ENCODE assay signal across 9 cellular contexts in the genomic region with DNA sequence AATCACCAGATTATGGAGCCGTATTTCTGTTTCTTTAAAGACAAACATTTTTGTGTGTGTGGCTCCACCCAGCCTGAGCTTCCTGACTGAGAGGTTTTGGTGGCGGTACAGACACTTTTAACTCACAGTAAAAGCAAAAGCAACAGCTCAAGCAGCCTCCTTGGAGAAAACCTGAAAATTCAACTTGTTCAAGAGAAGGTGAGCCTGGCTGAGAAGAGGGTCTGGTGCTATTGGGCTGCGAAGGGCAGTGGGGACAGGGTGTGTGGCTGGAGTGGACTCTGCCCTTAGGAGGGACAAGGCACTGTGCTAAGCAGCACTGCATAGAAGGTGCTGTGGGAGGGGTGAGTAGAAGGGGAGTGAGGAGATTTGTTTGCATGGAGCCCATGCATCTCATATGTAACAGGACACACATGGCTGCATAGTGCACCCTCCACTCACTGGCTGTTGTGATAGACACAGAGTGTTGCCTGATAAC. TPM values are rescaled to one million over a fixed set of nuclear protein-coding genes. Genes with fewer than 3 reads are reported as not detected.
A peak's percentile ranks its signal among the peaks of the same experiment; 100 is the strongest.
DNase-seq lines count a peak whose midpoint lies in the region; ATAC-seq lines count a peak whose summit lies in the region.
"Had no signal": no experiment of that assay in that cellular context is flagged by ENCODE, and none has a peak within 500 bp of the region (broad histone marks: within the 10 kb centered on the region; RNA-seq: fewer than 3 reads in every experiment).

A gene (plus strand): TSS at position 125 of the 475 bp plus-strand sequence. CDS start 5,103 bp downstream, outside the sequence.

- peak within 1 kb of the TSS; percentile 97 for H3K4me3 Mint-ChIP-seq in activated naive CD4-positive, alpha-beta T cell treated with anti-CD3 and anti-CD28 coated beads, Interleukin-2, amount 50 U/mL, for 24 hours

- ATAC-seq in GM18909 (IDR thresholded peaks at IDR 0.05; ENCODE audit: poor library complexity, unreplicated experiment), result peak; percentile 74
- ATAC-seq in HG03521 (IDR thresholded peaks at IDR 0.05; ENCODE audit: unreplicated experiment), result peak; percentile 59
- ATAC-seq: HCT116 had no signal

- H3K9me3 Mint-ChIP-seq in activated naive CD4-positive, alpha-beta T cell treated with anti-CD3 and anti-CD28 coated beads, Interleukin-2, amount 50 U/mL, for 24 hours, result peaks cover 10% of the 10 kb centered on the region

- DNase-seq in ureter (ENCODE audit: low spot score) (no peak), NCI-H1417 treated with DMSO at 0.1 percent for 48 hours (lab: John Stamatoyannopoulos, UW) (no peak), DMS 273 treated with DMSO at 0.1 percent for 48 hours (lab: John Stamatoyannopoulos, UW) (no peak), superior temporal gyrus (ENCODE audit: extremely low spot score) (no peak)

- no peaks in the 10 kb centered on the region for H3K36me3 ChIP-seq in mucosa of stomach (ENCODE audit: control insufficient read depth, insufficient read depth, low read length)

- peaks cover 4% of the 10 kb centered on the region for H3K36me3 Mint-ChIP-seq in activated naive CD4-positive, alpha-beta T cell treated with anti-CD3 and anti-CD28 coated beads, Interleukin-2, amount 50 U/mL, for 24 hours

- H3K27me3 Mint-ChIP-seq in activated naive CD4-positive, alpha-beta T cell treated with anti-CD3 and anti-CD28 coated beads, Interleukin-2, amount 50 U/mL, for 24 hours, result no peaks in the 10 kb centered on the region

- peaks cover 58% of the 10 kb centered on the region for H3K4me1 Mint-ChIP-seq in activated naive CD4-positive, alpha-beta T cell treated with anti-CD3 and anti-CD28 coated beads, Interleukin-2, amount 50 U/mL, for 24 hours

- no peaks in the 10 kb centered on the region for H3K27me3 ChIP-seq in mucosa of stomach (ENCODE audit: control insufficient read depth, insufficient read depth, low read length)

- H3K4me1 ChIP-seq in mucosa of stomach (ENCODE audit: control insufficient read depth, insufficient read depth, low read length), result no peaks in the 10 kb centered on the region

- H3K27ac Mint-ChIP-seq in activated naive CD4-positive, alpha-beta T cell treated with anti-CD3 and anti-CD28 coated beads, Interleukin-2, amount 50 U/mL, for 24 hours, result peak within 1 kb of the TSS; percentile 99

- H3K4me3 ChIP-seq in mucosa of stomach (ENCODE audit: low read length), result peak within 1 kb of the TSS; percentile 34

- no peaks in the 10 kb centered on the region for H3K9me3 ChIP-seq in mucosa of stomach (ENCODE audit: control insufficient read depth, low read length)

- H3K9ac ChIP-seq in mucosa of stomach (ENCODE audit: low read length), result peak within 1 kb of the TSS; percentile 56

RNA-seq across cellular contexts. Expression of the gene that starts here (rescaled TPM):
- total RNA-seq in ureter, result 24.5 TPM
